ENCODE assay signal across 7 cellular contexts in the genomic region with DNA sequence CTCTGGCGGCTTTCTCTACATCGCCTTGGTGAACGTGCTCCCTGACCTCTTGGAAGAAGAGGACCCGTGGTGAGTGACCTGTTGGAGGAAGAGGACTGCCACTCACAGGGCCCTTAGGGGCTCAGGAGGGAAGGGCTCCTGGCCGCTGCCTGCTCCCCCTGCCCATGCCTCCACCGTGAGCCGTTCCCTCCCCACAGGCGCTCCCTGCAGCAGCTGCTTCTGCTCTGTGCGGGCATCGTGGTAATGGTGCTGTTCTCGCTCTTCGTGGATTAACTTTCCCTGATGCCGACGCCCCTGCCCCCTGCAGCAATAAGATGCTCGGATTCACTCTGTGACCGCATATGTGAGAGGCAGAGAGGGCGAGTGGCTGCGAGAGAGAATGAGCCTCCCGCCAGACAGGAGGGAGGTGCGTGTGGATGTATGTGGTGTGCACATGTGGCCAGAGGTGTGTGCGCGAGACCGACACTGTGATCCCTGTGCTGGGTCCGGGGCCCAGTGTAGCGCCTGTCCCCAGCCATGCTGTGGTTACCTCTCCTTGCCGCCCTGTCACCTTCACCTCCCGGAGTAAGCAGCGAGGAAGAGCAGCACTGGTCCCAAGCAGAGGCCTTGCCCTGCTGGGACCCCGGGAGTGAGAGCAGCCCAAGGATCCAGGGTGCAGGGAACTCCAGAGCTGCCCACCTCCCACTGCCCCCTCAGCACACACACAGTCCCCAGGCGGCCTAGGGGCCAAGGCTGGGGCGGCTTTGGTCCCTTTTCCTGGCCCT. TPM values are rescaled to one million over a fixed set of nuclear protein-coding genes. Genes with fewer than 3 reads are reported as not detected.
DNase-seq lines count a peak whose midpoint lies in the region; ATAC-seq and TF ChIP-seq lines count a peak whose summit lies in the region.
"Had no signal": no experiment of that assay in that cellular context is flagged by ENCODE, and none has a peak within 500 bp of the region (broad histone marks: within the 10 kb centered on the region; RNA-seq: fewer than 3 reads in every experiment).

No MANE protein-coding gene starts in this region.

- intact Hi-C loops in ovary (cut with DNase I): loop anchor here in 1 of 4 donors (10.0 kb wide), 1 partner anchor 230 kb away; a partner anchor contains a TSS
- intact Hi-C loops in activated T-helper 1 cell treated with anti-CD3 and anti-CD28 coated beads, Interleukin-12 subunit alpha, Interleukin-12 subunit beta, Interleukin-2, Interleukin-4 antibody, amounts not matched to agents 30 ng/mL and 10 ng/mL and 1 ng/mL, durations not matched to agents 14 hours and 24 hours and 36 hours (cut with micrococcal nuclease): no loop called here
- intact Hi-C loops in activated CD4-positive, alpha-beta T cell treated with anti-CD3 and anti-CD28 coated beads, Interleukin-2, amount 10 ng/mL, durations not matched to agents 24 days and 14 days (cut with micrococcal nuclease): no loop called here
- intact Hi-C loops in activated CD4-positive, alpha-beta memory T cell treated with anti-CD3 and anti-CD28 coated beads for 36 hours (cut with micrococcal nuclease): no loop called here

- peaks cover 38% of the 10 kb centered on the region for H3K36me3 Mint-ChIP-seq in GM23338 (ENCODE audit: low read depth)
- H3K36me3 Mint-ChIP-seq in central memory CD8-positive, alpha-beta T cell (ENCODE audit: insufficient read depth): peaks cover 28% of the 10 kb centered on the region
- H3K36me3 Mint-ChIP-seq in activated T-helper 1 cell treated with anti-CD3 and anti-CD28 coated beads, Interleukin-12 subunit alpha, Interleukin-12 subunit beta, Interleukin-2, Interleukin-4 antibody, amounts not matched to agents 30 ng/mL and 10 ng/mL and 1 ng/mL, durations not matched to agents 14 hours and 24 hours and 36 hours (ENCODE audit: low read depth): peaks cover 26% of the 10 kb centered on the region
- peaks cover 40% of the 10 kb centered on the region for H3K36me3 Mint-ChIP-seq in activated CD4-positive, alpha-beta T cell treated with anti-CD3 and anti-CD28 coated beads, Interleukin-2, amount 10 ng/mL, durations not matched to agents 24 days and 14 days (ENCODE audit: low read depth)
- H3K36me3 Mint-ChIP-seq in activated CD4-positive, alpha-beta memory T cell treated with anti-CD3 and anti-CD28 coated beads for 36 hours: peaks cover 22% of the 10 kb centered on the region

- no peaks in the 10 kb centered on the region for H3K9me3 Mint-ChIP-seq in GM23338
- H3K9me3 Mint-ChIP-seq in central memory CD8-positive, alpha-beta T cell: no peaks in the 10 kb centered on the region
- no peaks in the 10 kb centered on the region for H3K9me3 Mint-ChIP-seq in activated T-helper 1 cell treated with anti-CD3 and anti-CD28 coated beads, Interleukin-12 subunit alpha, Interleukin-12 subunit beta, Interleukin-2, Interleukin-4 antibody, amounts not matched to agents 30 ng/mL and 10 ng/mL and 1 ng/mL, durations not matched to agents 14 hours and 24 hours and 36 hours
- H3K9me3 Mint-ChIP-seq in activated CD4-positive, alpha-beta T cell treated with anti-CD3 and anti-CD28 coated beads, Interleukin-2, amount 10 ng/mL, durations not matched to agents 24 days and 14 days: no peaks in the 10 kb centered on the region
- H3K9me3 Mint-ChIP-seq in activated CD4-positive, alpha-beta memory T cell treated with anti-CD3 and anti-CD28 coated beads for 36 hours: no peaks in the 10 kb centered on the region

- TF ChIP-seq EP300 in ovary (IDR thresholded peaks at IDR 0.05): no peak

- no peaks in the 10 kb centered on the region for H3K27me3 ChIP-seq in GM23338 (ENCODE audit: insufficient read depth)
- no peaks in the 10 kb centered on the region for H3K27me3 ChIP-seq in ovary

- no peaks in the 10 kb centered on the region; the same call in 1 of the 2 replicates for H4K20me1 ChIP-seq in GM23338 (replicated peaks; ENCODE audit: insufficient read depth)

- H3K9me3 ChIP-seq in ovary: no peaks in the 10 kb centered on the region

- H3K4me3 ChIP-seq in GM23338 (no peak overlapping the region), ovary (no peak overlapping the region)

- no peaks in the 10 kb centered on the region for H3K4me1 ChIP-seq in GM23338 (ENCODE audit: insufficient read depth)
- no peaks in the 10 kb centered on the region for H3K4me1 ChIP-seq in ovary (ENCODE audit: insufficient read depth)

- POLR2A ChIA-PET in activated CD4-positive, alpha-beta memory T cell treated with anti-CD3 and anti-CD28 coated beads for 36 hours (lab: Charles Lee): interaction anchor here (0.8 kb wide), 1 partner anchor 9 kb away, joined by 4 read pairs; no protein-coding TSS in a partner anchor

- TF ChIP-seq CTCF in GM23338 (conservative IDR thresholded peaks at IDR 0.05; ENCODE audit: low read depth in 2 of 2): no peak
- no peak for TF ChIP-seq CTCF in ovary (IDR thresholded peaks at IDR 0.05)

- peak; percentile 5; the same call in 2 of the 3 replicates for ATAC-seq in GM23338
- no peak for ATAC-seq in central memory CD8-positive, alpha-beta T cell (replicated peaks; ENCODE audit: extremely low read depth, poor library complexity, severe bottlenecking)

- no peaks in the 10 kb centered on the region for H3K9me2 ChIP-seq in GM23338 (ENCODE audit: insufficient read depth)

- H3K27ac Mint-ChIP-seq in GM23338: no peak overlapping the region
- H3K27ac Mint-ChIP-seq in central memory CD8-positive, alpha-beta T cell (ENCODE audit: low read depth): peak overlapping the region; percentile 41
- H3K27ac Mint-ChIP-seq in activated T-helper 1 cell treated with anti-CD3 and anti-CD28 coated beads, Interleukin-12 subunit alpha, Interleukin-12 subunit beta, Interleukin-2, Interleukin-4 antibody, amounts not matched to agents 30 ng/mL and 10 ng/mL and 1 ng/mL, durations not matched to agents 14 hours and 24 hours and 36 hours: no peak overlapping the region
- H3K27ac Mint-ChIP-seq in activated CD4-positive, alpha-beta T cell treated with anti-CD3 and anti-CD28 coated beads, Interleukin-2, amount 10 ng/mL, durations not matched to agents 24 days and 14 days: no peak overlapping the region
- no peak overlapping the region for H3K27ac Mint-ChIP-seq in activated CD4-positive, alpha-beta memory T cell treated with anti-CD3 and anti-CD28 coated beads for 36 hours

- no peak overlapping the region for H3K4me3 Mint-ChIP-seq in GM23338
- H3K4me3 Mint-ChIP-seq in central memory CD8-positive, alpha-beta T cell: no peak overlapping the region
- H3K4me3 Mint-ChIP-seq in activated T-helper 1 cell treated with anti-CD3 and anti-CD28 coated beads, Interleukin-12 subunit alpha, Interleukin-12 subunit beta, Interleukin-2, Interleukin-4 antibody, amounts not matched to agents 30 ng/mL and 10 ng/mL and 1 ng/mL, durations not matched to agents 14 hours and 24 hours and 36 hours: no peak overlapping the region
- H3K4me3 Mint-ChIP-seq in activated CD4-positive, alpha-beta T cell treated with anti-CD3 and anti-CD28 coated beads, Interleukin-2, amount 10 ng/mL, durations not matched to agents 24 days and 14 days: no peak overlapping the region
- no peak overlapping the region for H3K4me3 Mint-ChIP-seq in activated CD4-positive, alpha-beta memory T cell treated with anti-CD3 and anti-CD28 coated beads for 36 hours

- no peak for TF ChIP-seq POLR2A in ovary (IDR thresholded peaks at IDR 0.05)

- H3K27ac ChIP-seq in GM23338 (ENCODE audit: low read depth) (peak overlapping the region; percentile 45; the same call in 1 of the 2 replicates), ovary (peak overlapping the region; percentile 41 to 72)
- H3K27ac ChIP-seq: WERI-Rb-1 had no signal

- H3K36me3 ChIP-seq in GM23338 (ENCODE audit: insufficient read depth) (peaks cover 6% of the 10 kb centered on the region; the same call in 1 of the 2 replicates), ovary (no peaks in the 10 kb centered on the region)

- CTCF ChIA-PET in activated CD4-positive, alpha-beta memory T cell treated with anti-CD3 and anti-CD28 coated beads for 36 hours (lab: Charles Lee): interaction anchor here (0.6 kb wide), 1 partner anchor 42 kb away, joined by 4 read pairs; no protein-coding TSS in a partner anchor

- H2AFZ ChIP-seq in GM23338: no peak overlapping the region

- 70 to 78% (median 72%) methylated on average over 30 to 31 of the region's 31 CpGs for WGBS in ovary, 3 donors

- H3K79me2 ChIP-seq in GM23338 (replicated peaks; ENCODE audit: insufficient read depth): no peaks in the 10 kb centered on the region

- DNase-seq in GM23338 (ENCODE audit: low spot score): no peak
- DNase-seq in central memory CD8-positive, alpha-beta T cell (ENCODE audit: low spot score in 2 of 2): no peak
- DNase-seq in ovary: peak in 1 of 5 donors; percentile 36
- DNase-seq in activated T-helper 1 cell treated with anti-CD3 and anti-CD28 coated beads, Interleukin-12 subunit alpha, Interleukin-12 subunit beta, Interleukin-2, Interleukin-4 antibody, amounts not matched to agents 30 ng/mL and 10 ng/mL and 1 ng/mL, durations not matched to agents 14 hours and 24 hours and 36 hours (ENCODE audit: low spot score): no peak
- no peak for DNase-seq in activated CD4-positive, alpha-beta T cell treated with anti-CD3 and anti-CD28 coated beads, Interleukin-2, amount 10 ng/mL, durations not matched to agents 24 days and 14 days
- DNase-seq in activated CD4-positive, alpha-beta memory T cell treated with anti-CD3 and anti-CD28 coated beads for 36 hours: no peak
- DNase-seq: WERI-Rb-1 had no signal

- H3K4me1 Mint-ChIP-seq in GM23338: no peaks in the 10 kb centered on the region; the same call in 2 of the 3 replicates
- peaks cover 20% of the 10 kb centered on the region for H3K4me1 Mint-ChIP-seq in central memory CD8-positive, alpha-beta T cell
- no peaks in the 10 kb centered on the region for H3K4me1 Mint-ChIP-seq in activated T-helper 1 cell treated with anti-CD3 and anti-CD28 coated beads, Interleukin-12 subunit alpha, Interleukin-12 subunit beta, Interleukin-2, Interleukin-4 antibody, amounts not matched to agents 30 ng/mL and 10 ng/mL and 1 ng/mL, durations not matched to agents 14 hours and 24 hours and 36 hours (ENCODE audit: low read depth)
- peaks cover 2% of the 10 kb centered on the region for H3K4me1 Mint-ChIP-seq in activated CD4-positive, alpha-beta T cell treated with anti-CD3 and anti-CD28 coated beads, Interleukin-2, amount 10 ng/mL, durations not matched to agents 24 days and 14 days
- H3K4me1 Mint-ChIP-seq in activated CD4-positive, alpha-beta memory T cell treated with anti-CD3 and anti-CD28 coated beads for 36 hours (ENCODE audit: low read depth): no peaks in the 10 kb centered on the region

- peaks cover 9% of the 10 kb centered on the region for H3F3A ChIP-seq in GM23338 (replicated peaks; ENCODE audit: low read depth)

- no peak overlapping the region for H3K4me2 ChIP-seq in GM23338

- H3K27me3 Mint-ChIP-seq in GM23338 (ENCODE audit: insufficient read depth, low read depth, poor library complexity): peaks cover 15% of the 10 kb centered on the region
- H3K27me3 Mint-ChIP-seq in central memory CD8-positive, alpha-beta T cell: no peaks in the 10 kb centered on the region
- H3K27me3 Mint-ChIP-seq in activated T-helper 1 cell treated with anti-CD3 and anti-CD28 coated beads, Interleukin-12 subunit alpha, Interleukin-12 subunit beta, Interleukin-2, Interleukin-4 antibody, amounts not matched to agents 30 ng/mL and 10 ng/mL and 1 ng/mL, durations not matched to agents 14 hours and 24 hours and 36 hours (ENCODE audit: insufficient read depth): no peaks in the 10 kb centered on the region
- no peaks in the 10 kb centered on the region for H3K27me3 Mint-ChIP-seq in activated CD4-positive, alpha-beta T cell treated with anti-CD3 and anti-CD28 coated beads, Interleukin-2, amount 10 ng/mL, durations not matched to agents 24 days and 14 days
- H3K27me3 Mint-ChIP-seq in activated CD4-positive, alpha-beta memory T cell treated with anti-CD3 and anti-CD28 coated beads for 36 hours: no peaks in the 10 kb centered on the region

RNA-seq across cellular contexts. Expression of a gene that starts 6.9 kb away (rescaled TPM):
- 32.7 TPM in 2 replicates for total RNA-seq in GM23338 (2014; rRNA removed; shearing (Covaris generic))
- polyA plus RNA-seq in GM23338 (2016; fragmentation: Nextera tagmentation; extraction: Ambion mirVana) (15.8 TPM in 2 replicates), ovary (10 to 100 TPM in 1 of 2 donors, 1 to 10 TPM in 1; 2.8 to 54.8 TPM)
- total RNA-seq in ovary: 10 to 100 TPM; 38.7 to 60.2 (median 51.7) TPM
- total RNA-seq in activated T-helper 1 cell treated with anti-CD3 and anti-CD28 coated beads, Interleukin-12 subunit alpha, Interleukin-12 subunit beta, Interleukin-2, Interleukin-4 antibody, amounts not matched to agents 30 ng/mL and 10 ng/mL and 1 ng/mL, durations not matched to agents 14 hours and 24 hours and 36 hours: 15.5 and 16.2 TPM in 2 replicates
- total RNA-seq in activated CD4-positive, alpha-beta T cell treated with anti-CD3 and anti-CD28 coated beads, Interleukin-2, amount 10 ng/mL, durations not matched to agents 24 days and 14 days: 13.2 and 13.3 TPM in 2 replicates
- 10 to 100 TPM; 17.7 to 18.0 TPM for total RNA-seq in activated CD4-positive, alpha-beta memory T cell treated with anti-CD3 and anti-CD28 coated beads for 36 hours

RNA-seq across cellular contexts. Expression of a gene that starts 11.0 kb away (rescaled TPM):
- total RNA-seq in GM23338 (2014; rRNA removed; shearing (Covaris generic)): 147 and 149 TPM in 2 replicates
- polyA plus RNA-seq in GM23338 (2016; fragmentation: Nextera tagmentation; extraction: Ambion mirVana): 173 and 190 TPM in 2 replicates
- 10 to 100 TPM; 60.7 to 89.6 (median 79.4) TPM for total RNA-seq in ovary
- polyA plus RNA-seq in ovary: 100 to 1,000 TPM; 104 to 267 TPM
- total RNA-seq in activated T-helper 1 cell treated with anti-CD3 and anti-CD28 coated beads, Interleukin-12 subunit alpha, Interleukin-12 subunit beta, Interleukin-2, Interleukin-4 antibody, amounts not matched to agents 30 ng/mL and 10 ng/mL and 1 ng/mL, durations not matched to agents 14 hours and 24 hours and 36 hours: 219 and 222 TPM in 2 replicates
- 230 and 234 TPM in 2 replicates for total RNA-seq in activated CD4-positive, alpha-beta T cell treated with anti-CD3 and anti-CD28 coated beads, Interleukin-2, amount 10 ng/mL, durations not matched to agents 24 days and 14 days
- 100 to 1,000 TPM; 143 to 148 TPM for total RNA-seq in activated CD4-positive, alpha-beta memory T cell treated with anti-CD3 and anti-CD28 coated beads for 36 hours

RNA-seq across cellular contexts. Expression of a gene that starts 33.7 kb away (rescaled TPM):
- total RNA-seq in GM23338 (2014; rRNA removed; shearing (Covaris generic)): 0.17 TPM in 1 of 2 replicates, not detected in the other
- 0.23 and 0.59 TPM in 2 replicates for polyA plus RNA-seq in GM23338 (2016; fragmentation: Nextera tagmentation; extraction: Ambion mirVana)
- total RNA-seq in ovary: under 1 TPM in 3 of 7 donors, not detected in 4; 0.23 to 0.43 (median 0.32) TPM
- under 1 TPM in 1 of 2 donors, not detected in 1; 0.08 TPM for polyA plus RNA-seq in ovary
- total RNA-seq in activated T-helper 1 cell treated with anti-CD3 and anti-CD28 coated beads, Interleukin-12 subunit alpha, Interleukin-12 subunit beta, Interleukin-2, Interleukin-4 antibody, amounts not matched to agents 30 ng/mL and 10 ng/mL and 1 ng/mL, durations not matched to agents 14 hours and 24 hours and 36 hours: 0.51 and 0.62 TPM in 2 replicates
- total RNA-seq in activated CD4-positive, alpha-beta T cell treated with anti-CD3 and anti-CD28 coated beads, Interleukin-2, amount 10 ng/mL, durations not matched to agents 24 days and 14 days: 0.42 and 1.0 TPM in 2 replicates
- under 1 TPM in 1 of 2 experiments, not detected in 1; 0.22 TPM for total RNA-seq in activated CD4-positive, alpha-beta memory T cell treated with anti-CD3 and anti-CD28 coated beads for 36 hours

RNA-seq across cellular contexts. Expression of a gene that starts 36.9 kb away (rescaled TPM):
- total RNA-seq in GM23338 (2014; rRNA removed; shearing (Covaris generic)): not detected in 2 replicates
- 0.19 and 0.23 TPM in 2 replicates for polyA plus RNA-seq in GM23338 (2016; fragmentation: Nextera tagmentation; extraction: Ambion mirVana)
- 10 to 100 TPM in 2 of 7 donors, 1 to 10 TPM in 5; 5.1 to 21.5 (median 8.5) TPM for total RNA-seq in ovary
- 1 to 10 TPM; 3.9 to 6.8 TPM for polyA plus RNA-seq in ovary
- not detected in 2 replicates for total RNA-seq in activated T-helper 1 cell treated with anti-CD3 and anti-CD28 coated beads, Interleukin-12 subunit alpha, Interleukin-12 subunit beta, Interleukin-2, Interleukin-4 antibody, amounts not matched to agents 30 ng/mL and 10 ng/mL and 1 ng/mL, durations not matched to agents 14 hours and 24 hours and 36 hours
- total RNA-seq in activated CD4-positive, alpha-beta T cell treated with anti-CD3 and anti-CD28 coated beads, Interleukin-2, amount 10 ng/mL, durations not matched to agents 24 days and 14 days: not detected in 2 replicates
- not detected for total RNA-seq in activated CD4-positive, alpha-beta memory T cell treated with anti-CD3 and anti-CD28 coated beads for 36 hours
